In the genomic region with DNA sequence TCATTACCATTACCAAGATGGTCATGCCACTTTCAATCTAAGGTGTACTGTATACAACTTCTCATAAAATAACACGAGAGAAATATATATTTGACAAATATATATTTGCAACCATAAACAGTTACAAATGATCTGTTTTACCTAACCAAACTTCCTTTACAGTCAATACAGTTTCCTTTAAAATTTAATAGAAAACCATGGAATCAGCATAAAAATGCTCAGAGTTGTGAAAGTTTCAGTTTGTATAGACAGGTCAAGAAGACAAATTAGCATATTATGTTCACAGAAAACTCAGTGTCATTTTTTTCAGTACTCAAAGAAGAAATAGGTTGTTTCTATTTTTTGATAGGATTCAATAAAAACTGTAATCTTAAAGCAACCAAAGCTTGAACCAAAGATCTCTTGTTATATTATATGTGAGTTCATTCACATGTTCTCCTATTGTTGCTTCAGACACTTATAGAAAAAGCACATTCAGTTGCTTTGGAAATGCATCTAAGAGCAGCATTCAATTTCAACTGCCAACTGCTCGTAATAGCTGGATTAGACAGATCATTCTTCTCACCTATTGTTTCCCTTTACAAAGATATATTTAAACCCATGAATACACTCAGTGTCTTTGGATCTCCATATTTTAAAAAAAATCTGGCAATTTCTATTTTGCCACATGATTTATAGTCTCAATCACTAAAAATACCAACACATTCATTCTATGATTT, we compare ENCODE assay signal across 1 cellular context.
TF ChIP-seq lines count a peak whose summit lies in the region.

No MANE protein-coding gene starts in this region.

TF ChIP-seq in HEK293, 187 proteins besides CTCF, POLR2A, EP300 and RAD21:
- TF ChIP-seq, protein P1, sequence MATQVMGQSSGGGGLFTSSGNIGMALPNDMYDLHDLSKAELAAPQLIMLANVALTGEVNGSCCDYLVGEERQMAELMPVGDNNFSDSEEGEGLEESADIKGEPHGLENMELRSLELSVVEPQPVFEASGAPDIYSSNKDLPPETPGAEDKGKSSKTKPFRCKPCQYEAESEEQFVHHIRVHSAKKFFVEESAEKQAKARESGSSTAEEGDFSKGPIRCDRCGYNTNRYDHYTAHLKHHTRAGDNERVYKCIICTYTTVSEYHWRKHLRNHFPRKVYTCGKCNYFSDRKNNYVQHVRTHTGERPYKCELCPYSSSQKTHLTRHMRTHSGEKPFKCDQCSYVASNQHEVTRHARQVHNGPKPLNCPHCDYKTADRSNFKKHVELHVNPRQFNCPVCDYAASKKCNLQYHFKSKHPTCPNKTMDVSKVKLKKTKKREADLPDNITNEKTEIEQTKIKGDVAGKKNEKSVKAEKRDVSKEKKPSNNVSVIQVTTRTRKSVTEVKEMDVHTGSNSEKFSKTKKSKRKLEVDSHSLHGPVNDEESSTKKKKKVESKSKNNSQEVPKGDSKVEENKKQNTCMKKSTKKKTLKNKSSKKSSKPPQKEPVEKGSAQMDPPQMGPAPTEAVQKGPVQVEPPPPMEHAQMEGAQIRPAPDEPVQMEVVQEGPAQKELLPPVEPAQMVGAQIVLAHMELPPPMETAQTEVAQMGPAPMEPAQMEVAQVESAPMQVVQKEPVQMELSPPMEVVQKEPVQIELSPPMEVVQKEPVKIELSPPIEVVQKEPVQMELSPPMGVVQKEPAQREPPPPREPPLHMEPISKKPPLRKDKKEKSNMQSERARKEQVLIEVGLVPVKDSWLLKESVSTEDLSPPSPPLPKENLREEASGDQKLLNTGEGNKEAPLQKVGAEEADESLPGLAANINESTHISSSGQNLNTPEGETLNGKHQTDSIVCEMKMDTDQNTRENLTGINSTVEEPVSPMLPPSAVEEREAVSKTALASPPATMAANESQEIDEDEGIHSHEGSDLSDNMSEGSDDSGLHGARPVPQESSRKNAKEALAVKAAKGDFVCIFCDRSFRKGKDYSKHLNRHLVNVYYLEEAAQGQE (tag by site-specific recombination; IDR thresholded peaks at IDR 0.05) = no peak
- TF ChIP-seq ZNF366 (tag by site-specific recombination; conservative IDR thresholded peaks at IDR 0.05) (no peak), ZBTB20 (tag by site-specific recombination; IDR thresholded peaks at IDR 0.05) (peak; percentile 77)
TF ChIP-seq in HEK293: peak in this region for 1.
